In genomic region chr9:137639303-137640051, GRCh38 we compare ENCODE assay signal across 9 cellular contexts. TPM values are rescaled to one million over a fixed set of nuclear protein-coding genes. Genes with fewer than 3 reads are reported as not detected.
DNase-seq lines count a peak whose midpoint lies in the region; ATAC-seq and TF ChIP-seq lines count a peak whose summit lies in the region.
"Had no signal": no experiment of that assay in that cellular context is flagged by ENCODE, and none has a peak within 500 bp of the region (broad histone marks: within the 10 kb centered on the region; RNA-seq: fewer than 3 reads in every experiment).

No MANE protein-coding gene starts in this region.

- peak overlapping the region; percentile 26; the same call in 1 of the 2 replicates for H3K27ac ChIP-seq in MM.1S (ENCODE audit: low read length)
- H3K27ac ChIP-seq in effector memory CD4-positive, alpha-beta T cell (ENCODE audit: insufficient read depth, low read length, poor library complexity, severe bottlenecking): peak overlapping the region; percentile 47

- no peak for DNase-seq in activated T-cell treated with anti-CD3 and anti-CD28 coated beads, Interleukin-2, amount 50 U/mL, for 4 hours
- DNase-seq in activated T-cell treated with anti-CD3 and anti-CD28 coated beads, Interleukin-2, amount 50 U/mL, for 48 hours: no peak
- DNase-seq in MM.1S (peak; percentile 73), NCI-H2171 (lab: John Stamatoyannopoulos, UW) (no peak), NCI-H82 (lab: John Stamatoyannopoulos, UW) (no peak)
- DNase-seq in effector memory CD4-positive, alpha-beta T cell: no peak
- DNase-seq in stimulated activated CD4-positive, alpha-beta T cell treated with anti-CD3 and anti-CD28 coated beads, Interleukin-2, amount 100 ng/mL, for 48 hours: no peak
- DNase-seq: nephron progenitor cell had no signal

- H3K9ac ChIP-seq in MM.1S (ENCODE audit: low read length): peak overlapping the region; percentile 43; the same call in 1 of the 2 replicates

- no peaks in the 10 kb centered on the region for H3K9me3 ChIP-seq in MM.1S (replicated peaks; ENCODE audit: insufficient read depth, low read length)
- H3K9me3 ChIP-seq in effector memory CD4-positive, alpha-beta T cell (ENCODE audit: control insufficient read depth, low read length): no peaks in the 10 kb centered on the region

- peak overlapping the region; percentile 85 for H3K4me3 Mint-ChIP-seq in activated T-cell treated with anti-CD3 and anti-CD28 coated beads, Interleukin-2, amount 50 U/mL, for 4 hours
- H3K4me3 Mint-ChIP-seq in stimulated activated naive CD8-positive, alpha-beta T cell treated with anti-CD3 and anti-CD28 coated beads, Interleukin-15, Interleukin-2, amounts not matched to agents 100 ng/mL and 50 ng/mL, for 24 hours: peak overlapping the region; percentile 72
- H3K4me3 Mint-ChIP-seq: nephron progenitor cell had no signal

- H3K9me2 ChIP-seq in MM.1S (replicated peaks; ENCODE audit: insufficient read depth, low read length): no peaks in the 10 kb centered on the region

- H3K27me3 ChIP-seq in MM.1S (replicated peaks; ENCODE audit: insufficient read depth, low read length): no peaks in the 10 kb centered on the region
- no peaks in the 10 kb centered on the region for H3K27me3 ChIP-seq in effector memory CD4-positive, alpha-beta T cell (replicated peaks; ENCODE audit: control insufficient read depth, insufficient read depth, low read length, poor library complexity, severe bottlenecking)

- H4K20me1 ChIP-seq in MM.1S (ENCODE audit: insufficient read depth, low read length): no peaks in the 10 kb centered on the region; the same call in 1 of the 2 replicates

- peaks cover 4% of the 10 kb centered on the region; the same call in 1 of the 2 replicates for H3F3A ChIP-seq in MM.1S (ENCODE audit: insufficient read depth, low read length)

- ATAC-seq in activated T-cell treated with anti-CD3 and anti-CD28 coated beads, Interleukin-2, amount 50 U/mL, for 4 hours: peak; percentile 93 to 95

- peaks cover 20% of the 10 kb centered on the region for H3K36me3 Mint-ChIP-seq in activated T-cell treated with anti-CD3 and anti-CD28 coated beads, Interleukin-2, amount 50 U/mL, for 4 hours (ENCODE audit: insufficient read depth)
- H3K36me3 Mint-ChIP-seq in stimulated activated naive CD8-positive, alpha-beta T cell treated with anti-CD3 and anti-CD28 coated beads, Interleukin-15, Interleukin-2, amounts not matched to agents 100 ng/mL and 50 ng/mL, for 24 hours (ENCODE audit: low read depth): peaks cover 35% of the 10 kb centered on the region

- no peaks in the 10 kb centered on the region for H3K36me3 ChIP-seq in MM.1S (replicated peaks; ENCODE audit: insufficient read depth, low read length)
- H3K36me3 ChIP-seq in effector memory CD4-positive, alpha-beta T cell (ENCODE audit: control insufficient read depth, insufficient read depth, low read length): peaks cover 3% of the 10 kb centered on the region

- H3K4me2 ChIP-seq in MM.1S (ENCODE audit: low read depth, low read length): peak overlapping the region; percentile 47

- H3K4me3 ChIP-seq in MM.1S (ENCODE audit: low read length): peak overlapping the region; percentile 46
- H3K4me3 ChIP-seq in effector memory CD4-positive, alpha-beta T cell (ENCODE audit: insufficient read depth, low read depth, low read length, poor library complexity, severe bottlenecking): peak overlapping the region; percentile 16

- peaks cover 6% of the 10 kb centered on the region; the same call in 1 of the 2 replicates for H3K4me1 ChIP-seq in MM.1S (ENCODE audit: low read length)
- peaks cover 10% of the 10 kb centered on the region for H3K4me1 ChIP-seq in effector memory CD4-positive, alpha-beta T cell (ENCODE audit: control insufficient read depth, insufficient read depth, low read length, poor library complexity, severe bottlenecking)

- H3K27me3 Mint-ChIP-seq in activated T-cell treated with anti-CD3 and anti-CD28 coated beads, Interleukin-2, amount 50 U/mL, for 4 hours (ENCODE audit: low read depth): no peaks in the 10 kb centered on the region
- no peaks in the 10 kb centered on the region for H3K27me3 Mint-ChIP-seq in stimulated activated naive CD8-positive, alpha-beta T cell treated with anti-CD3 and anti-CD28 coated beads, Interleukin-15, Interleukin-2, amounts not matched to agents 100 ng/mL and 50 ng/mL, for 24 hours

- peak overlapping the region; percentile 77 for H3K27ac Mint-ChIP-seq in stimulated activated naive CD8-positive, alpha-beta T cell treated with anti-CD3 and anti-CD28 coated beads, Interleukin-15, Interleukin-2, amounts not matched to agents 100 ng/mL and 50 ng/mL, for 24 hours

- H2AFZ ChIP-seq in MM.1S (ENCODE audit: low read length): 0 out of 2 replicates have a peak overlapping the region, but pooled peaks have one; percentile 0

- peaks cover 52% of the 10 kb centered on the region for H3K4me1 Mint-ChIP-seq in activated T-cell treated with anti-CD3 and anti-CD28 coated beads, Interleukin-2, amount 50 U/mL, for 4 hours (ENCODE audit: low read depth)
- H3K4me1 Mint-ChIP-seq in stimulated activated naive CD8-positive, alpha-beta T cell treated with anti-CD3 and anti-CD28 coated beads, Interleukin-15, Interleukin-2, amounts not matched to agents 100 ng/mL and 50 ng/mL, for 24 hours (ENCODE audit: low read depth): peaks cover 58% of the 10 kb centered on the region
- H3K4me1 Mint-ChIP-seq: nephron progenitor cell had no signal

- peak; percentile 2; the same call in 1 of the 2 replicates for TF ChIP-seq CTCF in MM.1S (IDR thresholded peaks at IDR 0.05; ENCODE audit: low read length)

- H3K79me2 ChIP-seq in MM.1S (ENCODE audit: low read length): peaks cover 89% of the 10 kb centered on the region

- H3K9me3 Mint-ChIP-seq in activated T-cell treated with anti-CD3 and anti-CD28 coated beads, Interleukin-2, amount 50 U/mL, for 4 hours: no peaks in the 10 kb centered on the region
- H3K9me3 Mint-ChIP-seq in stimulated activated naive CD8-positive, alpha-beta T cell treated with anti-CD3 and anti-CD28 coated beads, Interleukin-15, Interleukin-2, amounts not matched to agents 100 ng/mL and 50 ng/mL, for 24 hours: no peaks in the 10 kb centered on the region

RNA-seq across cellular contexts. Expression of gene EHMT1, which starts 20.7 kb away (rescaled TPM):
- 10 to 100 TPM; 76.6 to 79.1 (median 78.1) TPM for total RNA-seq in activated T-cell treated with anti-CD3 and anti-CD28 coated beads, Interleukin-2, amount 50 U/mL, for 4 hours

RNA-seq across cellular contexts. Expression of gene ARRDC1, which starts 34.0 kb away (rescaled TPM):
- 10 to 100 TPM; 27.5 to 39.3 (median 33.8) TPM for total RNA-seq in activated T-cell treated with anti-CD3 and anti-CD28 coated beads, Interleukin-2, amount 50 U/mL, for 4 hours

RNA-seq across cellular contexts. Expression of gene ZMYND19, which starts 49.2 kb away (rescaled TPM):
- 100 to 1,000 TPM in 2 of 3 donors, 10 to 100 TPM in 1; 98.6 to 122 (median 106) TPM for total RNA-seq in activated T-cell treated with anti-CD3 and anti-CD28 coated beads, Interleukin-2, amount 50 U/mL, for 4 hours
